In the genomic region with DNA sequence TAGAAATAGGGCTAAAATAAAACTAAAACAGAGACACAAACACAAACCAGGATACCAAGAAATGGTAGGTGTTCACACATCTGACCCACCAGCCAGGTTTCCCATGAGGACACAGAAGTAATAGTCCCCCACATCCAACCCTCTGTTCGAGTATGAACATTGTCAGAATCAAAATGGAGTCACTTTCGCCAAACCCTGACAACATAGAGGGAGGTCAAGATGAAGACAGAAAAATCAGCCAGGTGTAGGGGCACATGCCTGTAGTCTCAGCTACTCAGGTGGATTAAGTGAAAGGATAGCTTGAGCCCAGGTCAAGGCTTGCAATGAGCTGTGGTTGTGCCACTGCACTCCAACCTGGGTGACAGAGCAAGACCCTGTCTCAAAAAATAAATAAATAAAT, we compare ENCODE assay signal across 1 cellular context.
TF ChIP-seq lines count a peak whose summit lies in the region.

No MANE protein-coding gene starts in this region.

TF ChIP-seq in K562, 482 proteins besides CTCF, POLR2A, EP300 and RAD21 (continues in another document):
- TF ChIP-seq, protein P1, sequence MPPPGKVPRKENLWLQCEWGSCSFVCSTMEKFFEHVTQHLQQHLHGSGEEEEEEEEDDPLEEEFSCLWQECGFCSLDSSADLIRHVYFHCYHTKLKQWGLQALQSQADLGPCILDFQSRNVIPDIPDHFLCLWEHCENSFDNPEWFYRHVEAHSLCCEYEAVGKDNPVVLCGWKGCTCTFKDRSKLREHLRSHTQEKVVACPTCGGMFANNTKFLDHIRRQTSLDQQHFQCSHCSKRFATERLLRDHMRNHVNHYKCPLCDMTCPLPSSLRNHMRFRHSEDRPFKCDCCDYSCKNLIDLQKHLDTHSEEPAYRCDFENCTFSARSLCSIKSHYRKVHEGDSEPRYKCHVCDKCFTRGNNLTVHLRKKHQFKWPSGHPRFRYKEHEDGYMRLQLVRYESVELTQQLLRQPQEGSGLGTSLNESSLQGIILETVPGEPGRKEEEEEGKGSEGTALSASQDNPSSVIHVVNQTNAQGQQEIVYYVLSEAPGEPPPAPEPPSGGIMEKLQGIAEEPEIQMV (tag; conservative IDR thresholded peaks at IDR 0.05; ENCODE audit: low read depth): peak; percentile 68; the same call in 1 of the 2 replicates
- TF ChIP-seq, protein P2, sequence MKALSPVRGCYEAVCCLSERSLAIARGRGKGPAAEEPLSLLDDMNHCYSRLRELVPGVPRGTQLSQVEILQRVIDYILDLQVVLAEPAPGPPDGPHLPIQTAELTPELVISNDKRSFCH (CRISPR knock-in tag; IDR thresholded peaks at IDR 0.05): no peak
- TF ChIP-seq, protein P2 (tag; IDR thresholded peaks at IDR 0.05): peak; percentile 90
- TF ChIP-seq SRSF9 (IDR thresholded peaks at IDR 0.05; ENCODE audit: borderline replicate concordance, low read depth, low read length): no peak
- TF ChIP-seq DMBX1 (CRISPR knock-in tag; IDR thresholded peaks at IDR 0.05; ENCODE audit: borderline replicate concordance): peak; percentile 85; the same call in 1 of the 2 replicates
- TF ChIP-seq, protein P3, sequence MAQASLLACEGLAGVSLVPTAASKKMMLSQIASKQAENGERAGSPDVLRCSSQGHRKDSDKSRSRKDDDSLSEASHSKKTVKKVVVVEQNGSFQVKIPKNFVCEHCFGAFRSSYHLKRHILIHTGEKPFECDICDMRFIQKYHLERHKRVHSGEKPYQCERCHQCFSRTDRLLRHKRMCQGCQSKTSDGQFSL (CRISPR knock-in tag; IDR thresholded peaks at IDR 0.05): no peak
- TF ChIP-seq, protein P3 (tag; IDR thresholded peaks at IDR 0.05): peak in 1 of 2 experiments; percentile 38; a peak in 1 of 4 replicates
- TF ChIP-seq, protein P4, sequence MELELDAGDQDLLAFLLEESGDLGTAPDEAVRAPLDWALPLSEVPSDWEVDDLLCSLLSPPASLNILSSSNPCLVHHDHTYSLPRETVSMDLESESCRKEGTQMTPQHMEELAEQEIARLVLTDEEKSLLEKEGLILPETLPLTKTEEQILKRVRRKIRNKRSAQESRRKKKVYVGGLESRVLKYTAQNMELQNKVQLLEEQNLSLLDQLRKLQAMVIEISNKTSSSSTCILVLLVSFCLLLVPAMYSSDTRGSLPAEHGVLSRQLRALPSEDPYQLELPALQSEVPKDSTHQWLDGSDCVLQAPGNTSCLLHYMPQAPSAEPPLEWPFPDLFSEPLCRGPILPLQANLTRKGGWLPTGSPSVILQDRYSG (tag; conservative IDR thresholded peaks at IDR 0.05; ENCODE audit: low read depth): 0 out of 2 replicates have a peak, but pooled peaks have one; percentile 51
- TF ChIP-seq HDAC8 (tag; IDR thresholded peaks at IDR 0.05): peak; percentile 65; the same call in 1 of the 2 replicates
- TF ChIP-seq ZNF311 (CRISPR knock-in tag; IDR thresholded peaks at IDR 0.05): peak; percentile 70; the same call in 1 of the 2 replicates
- no peak for TF ChIP-seq NR4A1 (CRISPR knock-in tag; IDR thresholded peaks at IDR 0.05)
- peak; percentile 71; the same call in 1 of the 2 replicates for TF ChIP-seq NR4A1 (tag; IDR thresholded peaks at IDR 0.05)
- TF ChIP-seq PTRF (tag; IDR thresholded peaks at IDR 0.05): peak; percentile 75
- TF ChIP-seq, protein P5, sequence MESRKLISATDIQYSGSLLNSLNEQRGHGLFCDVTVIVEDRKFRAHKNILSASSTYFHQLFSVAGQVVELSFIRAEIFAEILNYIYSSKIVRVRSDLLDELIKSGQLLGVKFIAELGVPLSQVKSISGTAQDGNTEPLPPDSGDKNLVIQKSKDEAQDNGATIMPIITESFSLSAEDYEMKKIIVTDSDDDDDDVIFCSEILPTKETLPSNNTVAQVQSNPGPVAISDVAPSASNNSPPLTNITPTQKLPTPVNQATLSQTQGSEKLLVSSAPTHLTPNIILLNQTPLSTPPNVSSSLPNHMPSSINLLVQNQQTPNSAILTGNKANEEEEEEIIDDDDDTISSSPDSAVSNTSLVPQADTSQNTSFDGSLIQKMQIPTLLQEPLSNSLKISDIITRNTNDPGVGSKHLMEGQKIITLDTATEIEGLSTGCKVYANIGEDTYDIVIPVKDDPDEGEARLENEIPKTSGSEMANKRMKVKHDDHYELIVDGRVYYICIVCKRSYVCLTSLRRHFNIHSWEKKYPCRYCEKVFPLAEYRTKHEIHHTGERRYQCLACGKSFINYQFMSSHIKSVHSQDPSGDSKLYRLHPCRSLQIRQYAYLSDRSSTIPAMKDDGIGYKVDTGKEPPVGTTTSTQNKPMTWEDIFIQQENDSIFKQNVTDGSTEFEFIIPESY (CRISPR knock-in tag; IDR thresholded peaks at IDR 0.05): no peak
- peak; percentile 78 for TF ChIP-seq PTTG1 (tag; IDR thresholded peaks at IDR 0.05; ENCODE audit: low read depth)
- peak; percentile 39; the same call in 1 of the 2 replicates for TF ChIP-seq NFE2L1 (tag; IDR thresholded peaks at IDR 0.05; ENCODE audit: borderline replicate concordance, low read depth)
- TF ChIP-seq GTF2A2 (tag; IDR thresholded peaks at IDR 0.05): peak; percentile 72; the same call in 1 of the 2 replicates
- peak; percentile 61; the same call in 1 of the 2 replicates for TF ChIP-seq DDX20 (tag; IDR thresholded peaks at IDR 0.05; ENCODE audit: low read depth)
- TF ChIP-seq ZNF766 (CRISPR knock-in tag; conservative IDR thresholded peaks at IDR 0.05): no peak
- no peak for TF ChIP-seq NR2C1 (IDR thresholded peaks at IDR 0.05)
- peak; percentile 72 for TF ChIP-seq NR2C1 (tag; IDR thresholded peaks at IDR 0.05)
- no peak for TF ChIP-seq ZNF134 (CRISPR knock-in tag; conservative IDR thresholded peaks at IDR 0.05)
- TF ChIP-seq TEAD1 (CRISPR knock-in tag; IDR thresholded peaks at IDR 0.05): peak in 1 of 2 experiments; percentile 54; a peak in 1 of 4 replicates
- TF ChIP-seq SMAD4 (CRISPR knock-in tag; conservative IDR thresholded peaks at IDR 0.05): peak; percentile 47; the same call in 1 of the 2 replicates
- TF ChIP-seq, protein P6, sequence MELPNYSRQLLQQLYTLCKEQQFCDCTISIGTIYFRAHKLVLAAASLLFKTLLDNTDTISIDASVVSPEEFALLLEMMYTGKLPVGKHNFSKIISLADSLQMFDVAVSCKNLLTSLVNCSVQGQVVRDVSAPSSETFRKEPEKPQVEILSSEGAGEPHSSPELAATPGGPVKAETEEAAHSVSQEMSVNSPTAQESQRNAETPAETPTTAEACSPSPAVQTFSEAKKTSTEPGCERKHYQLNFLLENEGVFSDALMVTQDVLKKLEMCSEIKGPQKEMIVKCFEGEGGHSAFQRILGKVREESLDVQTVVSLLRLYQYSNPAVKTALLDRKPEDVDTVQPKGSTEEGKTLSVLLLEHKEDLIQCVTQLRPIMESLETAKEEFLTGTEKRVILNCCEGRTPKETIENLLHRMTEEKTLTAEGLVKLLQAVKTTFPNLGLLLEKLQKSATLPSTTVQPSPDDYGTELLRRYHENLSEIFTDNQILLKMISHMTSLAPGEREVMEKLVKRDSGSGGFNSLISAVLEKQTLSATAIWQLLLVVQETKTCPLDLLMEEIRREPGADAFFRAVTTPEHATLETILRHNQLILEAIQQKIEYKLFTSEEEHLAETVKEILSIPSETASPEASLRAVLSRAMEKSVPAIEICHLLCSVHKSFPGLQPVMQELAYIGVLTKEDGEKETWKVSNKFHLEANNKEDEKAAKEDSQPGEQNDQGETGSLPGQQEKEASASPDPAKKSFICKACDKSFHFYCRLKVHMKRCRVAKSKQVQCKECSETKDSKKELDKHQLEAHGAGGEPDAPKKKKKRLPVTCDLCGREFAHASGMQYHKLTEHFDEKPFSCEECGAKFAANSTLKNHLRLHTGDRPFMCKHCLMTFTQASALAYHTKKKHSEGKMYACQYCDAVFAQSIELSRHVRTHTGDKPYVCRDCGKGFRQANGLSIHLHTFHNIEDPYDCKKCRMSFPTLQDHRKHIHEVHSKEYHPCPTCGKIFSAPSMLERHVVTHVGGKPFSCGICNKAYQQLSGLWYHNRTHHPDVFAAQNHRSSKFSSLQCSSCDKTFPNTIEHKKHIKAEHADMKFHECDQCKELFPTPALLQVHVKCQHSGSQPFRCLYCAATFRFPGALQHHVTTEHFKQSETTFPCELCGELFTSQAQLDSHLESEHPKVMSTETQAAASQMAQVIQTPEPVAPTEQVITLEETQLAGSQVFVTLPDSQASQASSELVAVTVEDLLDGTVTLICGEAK (IDR thresholded peaks at IDR 0.05): no peak
- TF ChIP-seq, protein P6 (CRISPR knock-in tag; IDR thresholded peaks at IDR 0.05): no peak
- TF ChIP-seq, protein P7, sequence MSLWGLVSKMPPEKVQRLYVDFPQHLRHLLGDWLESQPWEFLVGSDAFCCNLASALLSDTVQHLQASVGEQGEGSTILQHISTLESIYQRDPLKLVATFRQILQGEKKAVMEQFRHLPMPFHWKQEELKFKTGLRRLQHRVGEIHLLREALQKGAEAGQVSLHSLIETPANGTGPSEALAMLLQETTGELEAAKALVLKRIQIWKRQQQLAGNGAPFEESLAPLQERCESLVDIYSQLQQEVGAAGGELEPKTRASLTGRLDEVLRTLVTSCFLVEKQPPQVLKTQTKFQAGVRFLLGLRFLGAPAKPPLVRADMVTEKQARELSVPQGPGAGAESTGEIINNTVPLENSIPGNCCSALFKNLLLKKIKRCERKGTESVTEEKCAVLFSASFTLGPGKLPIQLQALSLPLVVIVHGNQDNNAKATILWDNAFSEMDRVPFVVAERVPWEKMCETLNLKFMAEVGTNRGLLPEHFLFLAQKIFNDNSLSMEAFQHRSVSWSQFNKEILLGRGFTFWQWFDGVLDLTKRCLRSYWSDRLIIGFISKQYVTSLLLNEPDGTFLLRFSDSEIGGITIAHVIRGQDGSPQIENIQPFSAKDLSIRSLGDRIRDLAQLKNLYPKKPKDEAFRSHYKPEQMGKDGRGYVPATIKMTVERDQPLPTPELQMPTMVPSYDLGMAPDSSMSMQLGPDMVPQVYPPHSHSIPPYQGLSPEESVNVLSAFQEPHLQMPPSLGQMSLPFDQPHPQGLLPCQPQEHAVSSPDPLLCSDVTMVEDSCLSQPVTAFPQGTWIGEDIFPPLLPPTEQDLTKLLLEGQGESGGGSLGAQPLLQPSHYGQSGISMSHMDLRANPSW (CRISPR knock-in tag; IDR thresholded peaks at IDR 0.05): no peak
- 0 out of 2 replicates have a peak, but pooled peaks have one; percentile 30 for TF ChIP-seq KLF13 (tag; IDR thresholded peaks at IDR 0.05; ENCODE audit: borderline replicate concordance, low read depth)
- TF ChIP-seq, protein P8, sequence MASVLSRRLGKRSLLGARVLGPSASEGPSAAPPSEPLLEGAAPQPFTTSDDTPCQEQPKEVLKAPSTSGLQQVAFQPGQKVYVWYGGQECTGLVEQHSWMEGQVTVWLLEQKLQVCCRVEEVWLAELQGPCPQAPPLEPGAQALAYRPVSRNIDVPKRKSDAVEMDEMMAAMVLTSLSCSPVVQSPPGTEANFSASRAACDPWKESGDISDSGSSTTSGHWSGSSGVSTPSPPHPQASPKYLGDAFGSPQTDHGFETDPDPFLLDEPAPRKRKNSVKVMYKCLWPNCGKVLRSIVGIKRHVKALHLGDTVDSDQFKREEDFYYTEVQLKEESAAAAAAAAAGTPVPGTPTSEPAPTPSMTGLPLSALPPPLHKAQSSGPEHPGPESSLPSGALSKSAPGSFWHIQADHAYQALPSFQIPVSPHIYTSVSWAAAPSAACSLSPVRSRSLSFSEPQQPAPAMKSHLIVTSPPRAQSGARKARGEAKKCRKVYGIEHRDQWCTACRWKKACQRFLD (CRISPR knock-in tag; IDR thresholded peaks at IDR 0.05): 0 out of 2 replicates have a peak, but pooled peaks have one; percentile 29
- TF ChIP-seq, protein P9, sequence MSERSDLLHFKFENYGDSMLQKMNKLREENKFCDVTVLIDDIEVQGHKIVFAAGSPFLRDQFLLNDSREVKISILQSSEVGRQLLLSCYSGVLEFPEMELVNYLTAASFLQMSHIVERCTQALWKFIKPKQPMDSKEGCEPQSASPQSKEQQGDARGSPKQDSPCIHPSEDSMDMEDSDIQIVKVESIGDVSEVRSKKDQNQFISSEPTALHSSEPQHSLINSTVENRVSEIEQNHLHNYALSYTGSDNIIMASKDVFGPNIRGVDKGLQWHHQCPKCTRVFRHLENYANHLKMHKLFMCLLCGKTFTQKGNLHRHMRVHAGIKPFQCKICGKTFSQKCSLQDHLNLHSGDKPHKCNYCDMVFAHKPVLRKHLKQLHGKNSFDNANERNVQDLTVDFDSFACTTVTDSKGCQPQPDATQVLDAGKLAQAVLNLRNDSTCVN (CRISPR knock-in tag; IDR thresholded peaks at IDR 0.05): no peak
- no peak for TF ChIP-seq POLR2AphosphoS5 (IDR thresholded peaks at IDR 0.05; ENCODE audit: control insufficient read depth, insufficient read depth, low read depth, low read length)
